17 cellular contexts compared by ENCODE assay signal in genomic region chr14:100529561-100530031, GRCh38. TPM values are rescaled to one million over a fixed set of nuclear protein-coding genes. Genes with fewer than 3 reads are reported as not detected.
A peak's percentile ranks its signal among the peaks of the same experiment; 100 is the strongest.
DNase-seq lines count a peak whose midpoint lies in the region; ATAC-seq and TF ChIP-seq lines count a peak whose summit lies in the region.
"Had no signal": no experiment of that assay in that cellular context is flagged by ENCODE, and none has a peak within 500 bp of the region (broad histone marks: within the 10 kb centered on the region; RNA-seq: fewer than 3 reads in every experiment).

No MANE protein-coding gene starts in this region.

- H3K23ac ChIP-seq in neuronal stem cell (ENCODE audit: low read depth, low read length, poor library complexity), result peak overlapping the region; percentile 75

- peak overlapping the region; percentile 95 for H4K8ac ChIP-seq in neuronal stem cell (ENCODE audit: low read depth, low read length)

- H2AFZ ChIP-seq in DND-41 (ENCODE audit: low read depth, low read length), result no peak overlapping the region
- no peak overlapping the region for H2AFZ ChIP-seq in neuronal stem cell (ENCODE audit: low read length)

- H3K4me3 ChIP-seq in DND-41 (ENCODE audit: low read depth in 1 of 2, low read length in 2 of 2) (no peak overlapping the region), colonic mucosa (no peak overlapping the region), neuronal stem cell (ENCODE audit: low read length in 2 of 2) (no peak overlapping the region)
- H3K4me3 ChIP-seq: cardiac muscle cell had no signal

- no peak overlapping the region for H3K4ac ChIP-seq in neuronal stem cell (ENCODE audit: low read length)

- H3K9ac ChIP-seq in DND-41 (ENCODE audit: low read depth, low read length) (no peak overlapping the region), colonic mucosa (ENCODE audit: low read depth in 2 of 2, low read length in 2 of 2) (no peak overlapping the region), neuronal stem cell (ENCODE audit: low read depth, low read length, poor library complexity) (no peak overlapping the region)

- H2BK15ac ChIP-seq in neuronal stem cell (ENCODE audit: low read length), result peak overlapping the region; percentile 42

- H4K91ac ChIP-seq in neuronal stem cell (ENCODE audit: low read depth, low read length, poor library complexity), result no peak overlapping the region

- H3K9me3 ChIP-seq in DND-41 (ENCODE audit: insufficient read depth, low read length, severe bottlenecking) (no peaks in the 10 kb centered on the region), colonic mucosa (no peaks in the 10 kb centered on the region), neuronal stem cell (replicated peaks in 1 of 2; ENCODE audit: control insufficient read depth in 2 of 2, insufficient read depth in 1 of 2, low read depth in 1 of 2, low read length in 2 of 2) (peaks cover 0 to 4% of the 10 kb centered on the region in 2 donors)

- H3K18ac ChIP-seq in neuronal stem cell (ENCODE audit: low read length), result peak overlapping the region; percentile 58

- no peak overlapping the region for H3K4me2 ChIP-seq in DND-41 (ENCODE audit: insufficient read depth, low read length)
- no peak overlapping the region for H3K4me2 ChIP-seq in neuronal stem cell (ENCODE audit: insufficient read depth, low read length, poor library complexity, severe bottlenecking)

- H3K79me2 ChIP-seq in DND-41 (ENCODE audit: insufficient read depth, low read length), result no peaks in the 10 kb centered on the region

- TF ChIP-seq CTCF in DND-41 (IDR thresholded peaks at IDR 0.05; ENCODE audit: borderline replicate concordance, extremely low read depth, low read length, poor library complexity, severe bottlenecking), result no peak
- no peak for TF ChIP-seq CTCF in colonic mucosa (IDR thresholded peaks at IDR 0.05)

- peak; percentile 1 for DNase-seq in Ammon's horn (ENCODE audit: low spot score)
- peak; percentile 3 for DNase-seq in DND-41
- DNase-seq in colonic mucosa, result peak; percentile 13
- DNase-seq in neuronal stem cell (ENCODE audit: low spot score), result no peak
- no peak for DNase-seq in NCI-H2171 treated with DMSO at 0.1 percent for 48 hours (lab: John Stamatoyannopoulos, UW)
- no peak for DNase-seq in RKO (ENCODE audit: low spot score)
- DNase-seq: CD4-positive, CD25-positive, alpha-beta regulatory T cell; effector memory CD8-positive, alpha-beta T cell; HCEC 1CT; hypothalamus; NCI-H524 treated with DMSO at 0.1 percent for 48 hours; OCI-M1; stimulated activated CD4-positive, alpha-beta T cell treated with anti-CD3 and anti-CD28 coated beads, Interleukin-1b, Interleukin-23, amount 100 ng/mL, for 48 hours; substantia nigra had no signal

- ATAC-seq in DND-41 (ENCODE audit: insufficient read depth, low read depth), result no peak
- ATAC-seq in GM18519 (IDR thresholded peaks at IDR 0.05; ENCODE audit: low FRiP score, unreplicated experiment), result no peak
- ATAC-seq: effector memory CD8-positive, alpha-beta T cell; naive thymus-derived CD4-positive, alpha-beta T cell had no signal

- no peaks in the 10 kb centered on the region for H4K20me1 ChIP-seq in DND-41 (ENCODE audit: insufficient read depth, low read length)

- no CpG with 5 or more reads among the region's 21 CpGs for WGBS in neuronal stem cell (ENCODE audit: extremely low coverage in 2 of 2, insufficient read length in 2 of 2, insufficient replicate concordance in 1 of 2), 2 donors

- H3K79me1 ChIP-seq in neuronal stem cell (ENCODE audit: low read depth, low read length), result peaks cover 2% of the 10 kb centered on the region

- H2BK12ac ChIP-seq in neuronal stem cell (ENCODE audit: low read length), result no peak overlapping the region

- H2BK5ac ChIP-seq in neuronal stem cell (ENCODE audit: low read length), result peak overlapping the region; percentile 19

- intact Hi-C loops in colonic mucosa (cut with DNase I), result loop anchor here (10.0 kb wide), 1 partner anchor 115 kb away; no protein-coding TSS in a partner anchor

- H2BK120ac ChIP-seq in neuronal stem cell (ENCODE audit: low read depth, low read length), result no peak overlapping the region

- peaks cover 38% of the 10 kb centered on the region for H3K4me1 ChIP-seq in DND-41 (ENCODE audit: insufficient read depth, low read length)
- peaks cover 8% of the 10 kb centered on the region for H3K4me1 ChIP-seq in colonic mucosa
- H3K4me1 ChIP-seq in neuronal stem cell (ENCODE audit: control insufficient read depth in 2 of 2, insufficient read depth in 1 of 2, low read depth in 1 of 2, low read length in 2 of 2), result peaks cover 11 to 12% of the 10 kb centered on the region in 2 donors

- H3K27ac ChIP-seq in DND-41 (ENCODE audit: low read length), result no peak overlapping the region; the same call in 1 of the 2 replicates
- no peak overlapping the region for H3K27ac ChIP-seq in colonic mucosa
- H3K27ac ChIP-seq in neuronal stem cell (replicated peaks; ENCODE audit: low read length), result no peak overlapping the region
- H3K27ac ChIP-seq: cardiac muscle cell had no signal

- no peaks in the 10 kb centered on the region for H3K27me3 ChIP-seq in DND-41 (ENCODE audit: insufficient read depth, low read length, poor library complexity)
- no peaks in the 10 kb centered on the region for H3K27me3 ChIP-seq in colonic mucosa
- H3K27me3 ChIP-seq in neuronal stem cell (ENCODE audit: control insufficient read depth in 3 of 3, insufficient read depth in 3 of 3, low read depth in 1 of 3, low read length in 3 of 3), result no peaks in the 10 kb centered on the region
- H3K27me3 ChIP-seq: cardiac muscle cell had no signal

- H2AK5ac ChIP-seq in neuronal stem cell (ENCODE audit: low read depth, low read length), result peak overlapping the region; percentile 43

- H3K14ac ChIP-seq in neuronal stem cell (ENCODE audit: low read length), result peak overlapping the region; percentile 78

- H3K36me3 ChIP-seq in DND-41 (ENCODE audit: insufficient read depth, low read length), result peaks cover 23% of the 10 kb centered on the region
- H3K36me3 ChIP-seq in colonic mucosa, result no peaks in the 10 kb centered on the region
- H3K36me3 ChIP-seq in neuronal stem cell (replicated peaks in 1 of 2; ENCODE audit: control insufficient read depth in 2 of 2, insufficient read depth in 2 of 2, low read length in 2 of 2), result peaks cover 4 to 6% of the 10 kb centered on the region in 2 donors
- H3K36me3 ChIP-seq: cardiac muscle cell had no signal

RNA-seq across cellular contexts. Expression of gene BEGAIN, which starts 57.6 kb away (rescaled TPM):
- total RNA-seq in colonic mucosa, result under 1 TPM; 0.74 to 0.99 TPM
- 20.9 TPM for polyA plus RNA-seq in neuronal stem cell (2013, experiment 1 of 2)
- polyA plus RNA-seq in neuronal stem cell (2013, experiment 2 of 2), result 20.1 TPM
- total RNA-seq: cardiac muscle cell had no signal
- polyA plus RNA-seq: cardiac muscle cell had no signal

Comparison
In these comparisons a context has a peak if more than half of its experiments do, and no peak if none do; other contexts are left out.
1. DNase-seq: peak in Ammon's horn (single experiment), DND-41 (single experiment) and colonic mucosa (single experiment); none in neuronal stem cell (single experiment), NCI-H2171 treated with DMSO at 0.1 percent for 48 hours (single experiment) and RKO (single experiment).